1 cellular context compared by ENCODE assay signal in genomic region chr12:12398026-12398859, GRCh38.
TF ChIP-seq lines count a peak whose summit lies in the region.

No MANE protein-coding gene starts in this region.

TF ChIP-seq in HEK293, 187 proteins besides CTCF, POLR2A, EP300 and RAD21 (continued from another document and continues in another):
- TF ChIP-seq SALL2 (tag by site-specific recombination; IDR thresholded peaks at IDR 0.05; ENCODE audit: borderline replicate concordance) (no peak), HIC1 (tag by site-specific recombination; IDR thresholded peaks at IDR 0.05) (peak; percentile 96), PRDM10 (tag by site-specific recombination; IDR thresholded peaks at IDR 0.05) (peak; percentile 95), ZNF426 (tag by site-specific recombination; IDR thresholded peaks at IDR 0.05) (no peak), ZNF169 (tag by site-specific recombination; IDR thresholded peaks at IDR 0.05) (no peak), ZNF174 (tag by site-specific recombination; IDR thresholded peaks at IDR 0.05) (no peak), BCL11B (tag by site-specific recombination; IDR thresholded peaks at IDR 0.05; ENCODE audit: low read depth) (no peak), ZNF362 (tag by site-specific recombination; IDR thresholded peaks at IDR 0.05) (peak; percentile 99), ZNF600 (tag by site-specific recombination; IDR thresholded peaks at IDR 0.05) (peak; percentile 96), ZNF843 (tag by site-specific recombination; IDR thresholded peaks at IDR 0.05) (peak; percentile 89), ZNF692 (tag by site-specific recombination; IDR thresholded peaks at IDR 0.05) (peak; percentile 82; the same call in 1 of the 2 replicates), REST (tag by site-specific recombination; IDR thresholded peaks at IDR 0.05) (no peak), ZBTB11 (tag by site-specific recombination; conservative IDR thresholded peaks at IDR 0.05; ENCODE audit: low read depth) (no peak), ZBTB20 (tag by site-specific recombination; IDR thresholded peaks at IDR 0.05) (no peak; the same call in 1 of the 2 replicates), TSHZ1 (tag by site-specific recombination; IDR thresholded peaks at IDR 0.05; ENCODE audit: borderline replicate concordance) (peak; percentile 71), ZNF560 (tag by site-specific recombination; IDR thresholded peaks at IDR 0.05; ENCODE audit: borderline replicate concordance) (no peak), ZNF155 (tag by site-specific recombination; IDR thresholded peaks at IDR 0.05) (no peak), ZNF837 (tag by site-specific recombination; IDR thresholded peaks at IDR 0.05) (no peak), ZNF555 (tag by site-specific recombination; conservative IDR thresholded peaks at IDR 0.05) (no peak), ZBTB10 (tag by site-specific recombination; IDR thresholded peaks at IDR 0.05) (no peak), KLF17 (tag by site-specific recombination; IDR thresholded peaks at IDR 0.05) (peak; percentile 89), ZNF792 (tag by site-specific recombination; IDR thresholded peaks at IDR 0.05) (no peak), ZNF19 (tag by site-specific recombination; IDR thresholded peaks at IDR 0.05; ENCODE audit: low read depth) (no peak), ZEB2 (tag by site-specific recombination; IDR thresholded peaks at IDR 0.05) (peak; percentile 100), ZSCAN30 (tag by site-specific recombination; IDR thresholded peaks at IDR 0.05) (0 out of 2 replicates have a peak, but pooled peaks have one; percentile 23), ZNF610 (tag by site-specific recombination; IDR thresholded peaks at IDR 0.05; ENCODE audit: borderline replicate concordance) (no peak), SCRT1 (tag by site-specific recombination; IDR thresholded peaks at IDR 0.05; ENCODE audit: borderline replicate concordance) (no peak), PBX3 (CRISPR knock-in tag; IDR thresholded peaks at IDR 0.05) (no peak)
